11 cellular contexts compared by ENCODE assay signal in genomic region chr22:45225732-45226560, GRCh38. TPM values are rescaled to one million over a fixed set of nuclear protein-coding genes. Genes with fewer than 3 reads are reported as not detected.
DNase-seq lines count a peak whose midpoint lies in the region; ATAC-seq and TF ChIP-seq lines count a peak whose summit lies in the region.
"Had no signal": no experiment of that assay in that cellular context is flagged by ENCODE, and none has a peak within 500 bp of the region (broad histone marks: within the 10 kb centered on the region; RNA-seq: fewer than 3 reads in every experiment).

No MANE protein-coding gene starts in this region.

- H3K4me1 ChIP-seq in esophagus (ENCODE audit: control insufficient read depth in 2 of 2, insufficient read depth in 2 of 2, low read length in 1 of 2) (peaks cover 3 to 28% of the 10 kb centered on the region in 2 donors), mucosa of stomach (ENCODE audit: control insufficient read depth, insufficient read depth, low read length) (peaks cover 27% of the 10 kb centered on the region), A673 (ENCODE audit: insufficient read depth, low read length, poor library complexity, severe bottlenecking) (no peaks in the 10 kb centered on the region)

- H3K9me3 ChIP-seq in esophagus (ENCODE audit: control insufficient read depth in 2 of 2, insufficient read depth in 1 of 2, low read depth in 1 of 2, low read length in 1 of 2): no peaks in the 10 kb centered on the region
- no peaks in the 10 kb centered on the region for H3K9me3 ChIP-seq in mucosa of stomach (ENCODE audit: control insufficient read depth, low read length)
- no peaks in the 10 kb centered on the region for H3K9me3 ChIP-seq in A673 (ENCODE audit: low read depth, low read length, poor library complexity, severe bottlenecking)
- H3K9me3 ChIP-seq: A549 had no signal

- ATAC-seq in Right ventricle myocardium inferior: peak; percentile 64

- no peak for DNase-seq in Right ventricle myocardium inferior (ENCODE audit: missing footprints)
- no peak for DNase-seq in cardiac septum (ENCODE audit: low spot score)
- DNase-seq in HUDEP-2 (lab: John Stamatoyannopoulos, UW; ENCODE audit: unreplicated experiment in 76 of 76): no peak
- no peak for DNase-seq in NCI-H524 (lab: John Stamatoyannopoulos, UW)
- DNase-seq in SHP77 (lab: John Stamatoyannopoulos, UW): no peak
- no peak for DNase-seq in A673 (ENCODE audit: low spot score)
- DNase-seq: NCI-H1417 treated with DMSO at 0.1 percent for 48 hours; stimulated activated CD4-positive, alpha-beta T cell treated with anti-CD3 and anti-CD28 coated beads, Interleukin-2, amount 100 ng/mL, for 24 hours had no signal

- H3K4me3 ChIP-seq in esophagus (ENCODE audit: low read depth in 1 of 2, low read length in 2 of 2) (no peak overlapping the region), mucosa of stomach (ENCODE audit: low read length) (no peak overlapping the region), A673 (ENCODE audit: low read depth, low read length, poor library complexity, severe bottlenecking) (no peak overlapping the region)
- H3K4me3 ChIP-seq: A549 had no signal

- peak overlapping the region; percentile 25 to 92 for H3K27ac ChIP-seq in esophagus (ENCODE audit: low read depth in 2 of 2, low read length in 1 of 2)
- no peak overlapping the region for H3K27ac ChIP-seq in A673 (ENCODE audit: low read depth, low read length, poor library complexity, severe bottlenecking)

- H3K27me3 ChIP-seq in esophagus (ENCODE audit: control insufficient read depth in 1 of 2, insufficient read depth in 2 of 2, low read length in 2 of 2) (no peaks in the 10 kb centered on the region), mucosa of stomach (ENCODE audit: control insufficient read depth, insufficient read depth, low read length) (no peaks in the 10 kb centered on the region), A673 (replicated peaks; ENCODE audit: insufficient read depth, low read depth, low read length, poor library complexity) (no peaks in the 10 kb centered on the region)

- no TSS peak for BruUV-seq in A673 (replicated peaks; lab: Mats Ljungman, UMichigan)

- CTCF ChIA-PET in A673 (lab: Charles Lee): no interaction called here

- intact Hi-C loops in Right ventricle myocardium inferior (cut with DNase I) (no loop called here), cardiac septum (cut with DNase I) (no loop called here), A673 (cut with micrococcal nuclease; ENCODE audit: unreplicated experiment) (no loop called here)

- no peak for TF ChIP-seq CTCF in A673 (conservative IDR thresholded peaks at IDR 0.05; ENCODE audit: low read depth, low read length)

- H3K36me3 ChIP-seq in esophagus (ENCODE audit: control insufficient read depth in 2 of 2, insufficient read depth in 2 of 2, low read length in 1 of 2) (no peaks in the 10 kb centered on the region), mucosa of stomach (ENCODE audit: control insufficient read depth, insufficient read depth, low read length) (no peaks in the 10 kb centered on the region), A673 (ENCODE audit: insufficient read depth, low read length, poor library complexity, severe bottlenecking) (no peaks in the 10 kb centered on the region)

- 57 to 68% methylated on average over 29 of the region's 29 CpGs for whole genome bisulfite sequencing in esophagus, 2 donors

- POLR2A ChIA-PET in A673 (lab: Charles Lee; ENCODE audit: low non-redundant PET): no interaction called here

- peak overlapping the region; percentile 13 for H3K9ac ChIP-seq in mucosa of stomach (ENCODE audit: low read length)

RNA-seq across cellular contexts. Expression of gene KIAA0930, which starts 14.7 kb away (rescaled TPM):
- total RNA-seq in Right ventricle myocardium inferior (22.3 TPM), cardiac septum (21.6 TPM), A673 (2021) (54.8 and 64.2 TPM in 2 replicates)
- polyA plus RNA-seq in esophagus: 10 to 100 TPM; 21.7 to 29.0 TPM

RNA-seq across cellular contexts. Expression of gene UPK3A, which starts 58.8 kb away (rescaled TPM):
- 0.54 TPM for total RNA-seq in Right ventricle myocardium inferior
- total RNA-seq in cardiac septum: 0.40 TPM
- polyA plus RNA-seq in esophagus: not detected
- not detected in 2 replicates for total RNA-seq in A673 (2021)
- polyA plus RNA-seq: A549 had no signal
